19 cellular contexts compared by ENCODE assay signal in the genomic region with DNA sequence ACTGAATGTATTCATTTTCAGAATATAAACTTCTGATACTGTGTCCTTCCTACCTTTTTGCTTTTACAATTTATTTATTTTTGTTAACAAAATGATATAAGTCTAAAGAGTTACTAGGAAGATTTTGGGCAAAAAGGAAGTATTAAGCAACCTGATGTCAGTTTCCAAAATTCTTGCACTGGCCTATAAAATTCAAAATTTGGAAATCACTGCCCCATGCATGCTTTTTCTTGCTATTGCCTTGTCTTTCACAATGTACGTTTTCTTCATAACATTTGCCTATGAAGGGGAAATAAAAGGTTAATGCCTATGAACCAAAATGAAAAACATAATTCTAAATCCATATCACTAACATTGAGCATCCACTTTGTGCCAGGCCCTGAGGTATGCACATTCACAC.
"Had no signal": no experiment of that assay in that cellular context is flagged by ENCODE, and none has a peak within 500 bp of the region (broad histone marks: within the 10 kb centered on the region; RNA-seq: fewer than 3 reads in every experiment).

No MANE protein-coding gene starts in this region.

- H3K36me3 ChIP-seq: left lung, ovary had no signal

- H3K4me1 Mint-ChIP-seq: activated CD4-positive, alpha-beta T cell treated with anti-CD3 and anti-CD28 coated beads, Interleukin-2, amount 10 ng/mL, durations not matched to agents 7 days and 5 days; activated naive CD4-positive, alpha-beta T cell treated with anti-CD3 and anti-CD28 coated beads, Interleukin-2, amount 10 ng/mL, durations not matched to agents 7 days and 5 days had no signal

- H3K36me3 Mint-ChIP-seq: activated naive CD4-positive, alpha-beta T cell treated with anti-CD3 and anti-CD28 coated beads, Interleukin-2, amount 10 ng/mL, durations not matched to agents 7 days and 5 days; brain had no signal

- H3K27ac ChIP-seq: foreskin keratinocyte, left lung had no signal

- H3K4me3 Mint-ChIP-seq: activated CD4-positive, alpha-beta T cell treated with anti-CD3 and anti-CD28 coated beads, Interleukin-2, amount 10 ng/mL, durations not matched to agents 7 days and 5 days; activated naive CD4-positive, alpha-beta T cell treated with anti-CD3 and anti-CD28 coated beads, Interleukin-2, amount 10 ng/mL, durations not matched to agents 7 days and 5 days; activated T-helper 17 cell treated with anti-CD3 and anti-CD28 coated beads, Interleukin-2, amount 50 U/mL, for 72 hours; brain; dendritic cell treated with granulocyte-macrophage colony-stimulating factor and Interleukin-4, amounts not matched to agents 40 ng/mL and 50 ng/mL, for 4 days; effector memory CD8-positive, alpha-beta T cell; neural crest cell had no signal

- ATAC-seq: activated T-helper 17 cell treated with anti-CD3 and anti-CD28 coated beads, Interleukin-2, amount 50 U/mL, for 72 hours; effector memory CD8-positive, alpha-beta T cell; stimulated activated naive CD8-positive, alpha-beta T cell treated with anti-CD3 and anti-CD28 coated beads, Interleukin-15, Interleukin-2, amounts not matched to agents 100 U/mL and 50 U/mL, for 24 hours had no signal

- H3K4me3 ChIP-seq: left lung, ovary had no signal

- H3K27me3 ChIP-seq: foreskin keratinocyte, left lung, ovary had no signal

- H3K27me3 Mint-ChIP-seq: activated CD4-positive, alpha-beta T cell treated with anti-CD3 and anti-CD28 coated beads, Interleukin-2, amount 10 ng/mL, durations not matched to agents 7 days and 5 days; brain; dendritic cell treated with granulocyte-macrophage colony-stimulating factor and Interleukin-4, amounts not matched to agents 40 ng/mL and 50 ng/mL, for 4 days had no signal

- DNase-seq: activated CD4-positive, alpha-beta T cell treated with anti-CD3 and anti-CD28 coated beads, Interleukin-2, amount 10 ng/mL, durations not matched to agents 7 days and 5 days; activated CD4-positive, CD25-positive, alpha-beta regulatory T cell; activated naive CD4-positive, alpha-beta T cell treated with anti-CD3 and anti-CD28 coated beads, Interleukin-2, amount 10 ng/mL, durations not matched to agents 7 days and 5 days; activated T-cell treated with anti-CD3 and anti-CD28 coated beads for 4 hours; amygdala; cerebellar nuclear complex; effector memory CD8-positive, alpha-beta T cell; left lung; mesendoderm; stimulated activated CD4-positive, alpha-beta T cell treated with anti-CD3 and anti-CD28 coated beads, Interleukin-4, amount 100 ng/mL, for 1 hour; stimulated activated CD8-positive, alpha-beta memory T cell treated with anti-CD3 and anti-CD28 coated beads, Interleukin-4, amount 100 ng/mL, for 48 hours; stimulated activated naive CD8-positive, alpha-beta T cell treated with anti-CD3 and anti-CD28 coated beads, Interleukin-15, Interleukin-2, amounts not matched to agents 100 U/mL and 50 U/mL, for 24 hours; T-helper 2 cell had no signal

- H3K9me3 ChIP-seq: left lung, ovary had no signal

- H3K9me3 Mint-ChIP-seq: activated CD4-positive, alpha-beta T cell treated with anti-CD3 and anti-CD28 coated beads, Interleukin-2, amount 10 ng/mL, durations not matched to agents 7 days and 5 days; activated naive CD4-positive, alpha-beta T cell treated with anti-CD3 and anti-CD28 coated beads, Interleukin-2, amount 10 ng/mL, durations not matched to agents 7 days and 5 days; activated T-helper 17 cell treated with anti-CD3 and anti-CD28 coated beads, Interleukin-2, amount 50 U/mL, for 72 hours; dendritic cell treated with granulocyte-macrophage colony-stimulating factor and Interleukin-4, amounts not matched to agents 40 ng/mL and 50 ng/mL, for 4 days; effector memory CD8-positive, alpha-beta T cell; neural crest cell had no signal

- H3K27ac Mint-ChIP-seq: activated CD4-positive, alpha-beta T cell treated with anti-CD3 and anti-CD28 coated beads, Interleukin-2, amount 10 ng/mL, durations not matched to agents 7 days and 5 days; activated naive CD4-positive, alpha-beta T cell treated with anti-CD3 and anti-CD28 coated beads, Interleukin-2, amount 10 ng/mL, durations not matched to agents 7 days and 5 days; activated T-helper 17 cell treated with anti-CD3 and anti-CD28 coated beads, Interleukin-2, amount 50 U/mL, for 72 hours; dendritic cell treated with granulocyte-macrophage colony-stimulating factor and Interleukin-4, amounts not matched to agents 40 ng/mL and 50 ng/mL, for 4 days; effector memory CD8-positive, alpha-beta T cell had no signal
